1 cellular context compared by ENCODE assay signal in the genomic region with DNA sequence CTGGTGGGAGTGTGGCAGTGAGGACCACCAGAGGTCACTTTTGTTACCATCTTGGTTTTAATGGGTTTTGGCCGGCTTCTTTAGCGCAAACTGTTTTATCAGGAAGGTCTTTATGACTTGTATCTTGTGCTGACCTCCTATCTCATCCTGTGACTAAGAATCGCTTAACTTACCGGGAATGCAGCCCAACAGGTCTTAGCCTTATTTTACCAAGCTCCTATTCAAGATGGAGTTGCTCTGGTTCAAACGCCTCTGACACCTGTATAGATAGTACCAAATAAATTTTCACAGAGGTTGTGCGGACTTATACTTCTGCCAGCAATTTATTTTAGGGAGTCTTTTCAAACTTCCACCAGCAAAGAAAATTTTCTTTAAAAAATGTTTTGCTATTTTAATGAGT.
A peak's percentile ranks its signal among the peaks of the same experiment; 100 is the strongest.
TF ChIP-seq lines count a peak whose summit lies in the region.

No MANE protein-coding gene starts in this region.

TF ChIP-seq in GM23338, 12 proteins besides CTCF, POLR2A, EP300 and RAD21 (continued from another document):
- TF ChIP-seq, protein P1, sequence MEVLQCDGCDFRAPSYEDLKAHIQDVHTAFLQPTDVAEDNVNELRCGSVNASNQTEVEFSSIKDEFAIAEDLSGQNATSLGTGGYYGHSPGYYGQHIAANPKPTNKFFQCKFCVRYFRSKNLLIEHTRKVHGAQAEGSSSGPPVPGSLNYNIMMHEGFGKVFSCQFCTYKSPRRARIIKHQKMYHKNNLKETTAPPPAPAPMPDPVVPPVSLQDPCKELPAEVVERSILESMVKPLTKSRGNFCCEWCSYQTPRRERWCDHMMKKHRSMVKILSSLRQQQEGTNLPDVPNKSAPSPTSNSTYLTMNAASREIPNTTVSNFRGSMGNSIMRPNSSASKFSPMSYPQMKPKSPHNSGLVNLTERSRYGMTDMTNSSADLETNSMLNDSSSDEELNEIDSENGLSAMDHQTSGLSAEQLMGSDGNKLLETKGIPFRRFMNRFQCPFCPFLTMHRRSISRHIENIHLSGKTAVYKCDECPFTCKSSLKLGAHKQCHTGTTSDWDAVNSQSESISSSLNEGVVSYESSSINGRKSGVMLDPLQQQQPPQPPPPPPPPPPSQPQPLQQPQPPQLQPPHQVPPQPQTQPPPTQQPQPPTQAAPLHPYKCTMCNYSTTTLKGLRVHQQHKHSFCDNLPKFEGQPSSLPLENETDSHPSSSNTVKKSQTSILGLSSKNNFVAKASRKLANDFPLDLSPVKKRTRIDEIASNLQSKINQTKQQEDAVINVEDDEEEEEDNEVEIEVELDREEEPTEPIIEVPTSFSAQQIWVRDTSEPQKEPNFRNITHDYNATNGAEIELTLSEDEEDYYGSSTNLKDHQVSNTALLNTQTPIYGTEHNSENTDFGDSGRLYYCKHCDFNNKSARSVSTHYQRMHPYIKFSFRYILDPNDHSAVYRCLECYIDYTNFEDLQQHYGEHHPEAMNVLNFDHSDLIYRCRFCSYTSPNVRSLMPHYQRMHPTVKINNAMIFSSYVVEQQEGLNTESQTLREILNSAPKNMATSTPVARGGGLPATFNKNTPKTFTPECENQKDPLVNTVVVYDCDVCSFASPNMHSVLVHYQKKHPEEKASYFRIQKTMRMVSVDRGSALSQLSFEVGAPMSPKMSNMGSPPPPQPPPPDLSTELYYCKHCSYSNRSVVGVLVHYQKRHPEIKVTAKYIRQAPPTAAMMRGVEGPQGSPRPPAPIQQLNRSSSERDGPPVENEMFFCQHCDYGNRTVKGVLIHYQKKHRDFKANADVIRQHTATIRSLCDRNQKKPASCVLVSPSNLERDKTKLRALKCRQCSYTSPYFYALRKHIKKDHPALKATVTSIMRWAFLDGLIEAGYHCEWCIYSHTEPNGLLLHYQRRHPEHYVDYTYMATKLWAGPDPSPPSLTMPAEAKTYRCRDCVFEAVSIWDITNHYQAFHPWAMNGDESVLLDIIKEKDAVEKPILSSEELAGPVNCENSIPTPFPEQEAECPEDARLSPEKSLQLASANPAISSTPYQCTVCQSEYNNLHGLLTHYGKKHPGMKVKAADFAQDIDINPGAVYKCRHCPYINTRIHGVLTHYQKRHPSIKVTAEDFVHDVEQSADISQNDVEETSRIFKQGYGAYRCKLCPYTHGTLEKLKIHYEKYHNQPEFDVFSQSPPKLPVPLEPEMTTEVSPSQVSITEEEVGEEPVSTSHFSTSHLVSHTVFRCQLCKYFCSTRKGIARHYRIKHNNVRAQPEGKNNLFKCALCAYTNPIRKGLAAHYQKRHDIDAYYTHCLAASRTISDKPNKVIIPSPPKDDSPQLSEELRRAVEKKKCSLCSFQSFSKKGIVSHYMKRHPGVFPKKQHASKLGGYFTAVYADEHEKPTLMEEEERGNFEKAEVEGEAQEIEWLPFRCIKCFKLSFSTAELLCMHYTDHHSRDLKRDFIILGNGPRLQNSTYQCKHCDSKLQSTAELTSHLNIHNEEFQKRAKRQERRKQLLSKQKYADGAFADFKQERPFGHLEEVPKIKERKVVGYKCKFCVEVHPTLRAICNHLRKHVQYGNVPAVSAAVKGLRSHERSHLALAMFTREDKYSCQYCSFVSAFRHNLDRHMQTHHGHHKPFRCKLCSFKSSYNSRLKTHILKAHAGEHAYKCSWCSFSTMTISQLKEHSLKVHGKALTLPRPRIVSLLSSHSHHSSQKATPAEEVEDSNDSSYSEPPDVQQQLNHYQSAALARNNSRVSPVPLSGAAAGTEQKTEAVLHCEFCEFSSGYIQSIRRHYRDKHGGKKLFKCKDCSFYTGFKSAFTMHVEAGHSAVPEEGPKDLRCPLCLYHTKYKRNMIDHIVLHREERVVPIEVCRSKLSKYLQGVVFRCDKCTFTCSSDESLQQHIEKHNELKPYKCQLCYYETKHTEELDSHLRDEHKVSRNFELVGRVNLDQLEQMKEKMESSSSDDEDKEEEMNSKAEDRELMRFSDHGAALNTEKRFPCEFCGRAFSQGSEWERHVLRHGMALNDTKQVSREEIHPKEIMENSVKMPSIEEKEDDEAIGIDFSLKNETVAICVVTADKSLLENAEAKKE (CRISPR knock-in tag; IDR thresholded peaks at IDR 0.05) = peak; percentile 24; the same call in 1 of the 2 replicates
